ENCODE assay signal across 1 cellular context in the genomic region with DNA sequence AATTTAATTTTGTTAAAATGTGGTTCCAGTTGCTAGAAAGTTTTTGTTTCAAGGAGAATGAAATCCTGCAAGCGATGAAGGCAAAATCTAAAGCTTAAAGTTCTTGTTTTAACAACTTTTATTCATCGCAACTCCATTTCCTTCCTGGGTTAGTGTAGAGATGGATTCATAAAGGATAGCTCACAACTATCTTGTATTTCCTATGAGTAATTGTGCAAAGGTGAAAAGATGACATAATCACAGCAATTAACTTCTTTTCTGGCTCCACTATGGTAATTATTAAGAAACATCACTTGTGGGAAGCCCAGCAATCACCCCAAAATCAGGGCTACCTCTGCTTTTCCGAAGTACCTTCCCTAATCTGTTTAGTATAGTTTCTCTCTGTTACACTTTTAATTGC.
TF ChIP-seq lines count a peak whose summit lies in the region.

No MANE protein-coding gene starts in this region.

TF ChIP-seq in H1, 55 proteins besides CTCF, POLR2A, EP300 and RAD21 (continued from another document):
- TF ChIP-seq, protein P1, sequence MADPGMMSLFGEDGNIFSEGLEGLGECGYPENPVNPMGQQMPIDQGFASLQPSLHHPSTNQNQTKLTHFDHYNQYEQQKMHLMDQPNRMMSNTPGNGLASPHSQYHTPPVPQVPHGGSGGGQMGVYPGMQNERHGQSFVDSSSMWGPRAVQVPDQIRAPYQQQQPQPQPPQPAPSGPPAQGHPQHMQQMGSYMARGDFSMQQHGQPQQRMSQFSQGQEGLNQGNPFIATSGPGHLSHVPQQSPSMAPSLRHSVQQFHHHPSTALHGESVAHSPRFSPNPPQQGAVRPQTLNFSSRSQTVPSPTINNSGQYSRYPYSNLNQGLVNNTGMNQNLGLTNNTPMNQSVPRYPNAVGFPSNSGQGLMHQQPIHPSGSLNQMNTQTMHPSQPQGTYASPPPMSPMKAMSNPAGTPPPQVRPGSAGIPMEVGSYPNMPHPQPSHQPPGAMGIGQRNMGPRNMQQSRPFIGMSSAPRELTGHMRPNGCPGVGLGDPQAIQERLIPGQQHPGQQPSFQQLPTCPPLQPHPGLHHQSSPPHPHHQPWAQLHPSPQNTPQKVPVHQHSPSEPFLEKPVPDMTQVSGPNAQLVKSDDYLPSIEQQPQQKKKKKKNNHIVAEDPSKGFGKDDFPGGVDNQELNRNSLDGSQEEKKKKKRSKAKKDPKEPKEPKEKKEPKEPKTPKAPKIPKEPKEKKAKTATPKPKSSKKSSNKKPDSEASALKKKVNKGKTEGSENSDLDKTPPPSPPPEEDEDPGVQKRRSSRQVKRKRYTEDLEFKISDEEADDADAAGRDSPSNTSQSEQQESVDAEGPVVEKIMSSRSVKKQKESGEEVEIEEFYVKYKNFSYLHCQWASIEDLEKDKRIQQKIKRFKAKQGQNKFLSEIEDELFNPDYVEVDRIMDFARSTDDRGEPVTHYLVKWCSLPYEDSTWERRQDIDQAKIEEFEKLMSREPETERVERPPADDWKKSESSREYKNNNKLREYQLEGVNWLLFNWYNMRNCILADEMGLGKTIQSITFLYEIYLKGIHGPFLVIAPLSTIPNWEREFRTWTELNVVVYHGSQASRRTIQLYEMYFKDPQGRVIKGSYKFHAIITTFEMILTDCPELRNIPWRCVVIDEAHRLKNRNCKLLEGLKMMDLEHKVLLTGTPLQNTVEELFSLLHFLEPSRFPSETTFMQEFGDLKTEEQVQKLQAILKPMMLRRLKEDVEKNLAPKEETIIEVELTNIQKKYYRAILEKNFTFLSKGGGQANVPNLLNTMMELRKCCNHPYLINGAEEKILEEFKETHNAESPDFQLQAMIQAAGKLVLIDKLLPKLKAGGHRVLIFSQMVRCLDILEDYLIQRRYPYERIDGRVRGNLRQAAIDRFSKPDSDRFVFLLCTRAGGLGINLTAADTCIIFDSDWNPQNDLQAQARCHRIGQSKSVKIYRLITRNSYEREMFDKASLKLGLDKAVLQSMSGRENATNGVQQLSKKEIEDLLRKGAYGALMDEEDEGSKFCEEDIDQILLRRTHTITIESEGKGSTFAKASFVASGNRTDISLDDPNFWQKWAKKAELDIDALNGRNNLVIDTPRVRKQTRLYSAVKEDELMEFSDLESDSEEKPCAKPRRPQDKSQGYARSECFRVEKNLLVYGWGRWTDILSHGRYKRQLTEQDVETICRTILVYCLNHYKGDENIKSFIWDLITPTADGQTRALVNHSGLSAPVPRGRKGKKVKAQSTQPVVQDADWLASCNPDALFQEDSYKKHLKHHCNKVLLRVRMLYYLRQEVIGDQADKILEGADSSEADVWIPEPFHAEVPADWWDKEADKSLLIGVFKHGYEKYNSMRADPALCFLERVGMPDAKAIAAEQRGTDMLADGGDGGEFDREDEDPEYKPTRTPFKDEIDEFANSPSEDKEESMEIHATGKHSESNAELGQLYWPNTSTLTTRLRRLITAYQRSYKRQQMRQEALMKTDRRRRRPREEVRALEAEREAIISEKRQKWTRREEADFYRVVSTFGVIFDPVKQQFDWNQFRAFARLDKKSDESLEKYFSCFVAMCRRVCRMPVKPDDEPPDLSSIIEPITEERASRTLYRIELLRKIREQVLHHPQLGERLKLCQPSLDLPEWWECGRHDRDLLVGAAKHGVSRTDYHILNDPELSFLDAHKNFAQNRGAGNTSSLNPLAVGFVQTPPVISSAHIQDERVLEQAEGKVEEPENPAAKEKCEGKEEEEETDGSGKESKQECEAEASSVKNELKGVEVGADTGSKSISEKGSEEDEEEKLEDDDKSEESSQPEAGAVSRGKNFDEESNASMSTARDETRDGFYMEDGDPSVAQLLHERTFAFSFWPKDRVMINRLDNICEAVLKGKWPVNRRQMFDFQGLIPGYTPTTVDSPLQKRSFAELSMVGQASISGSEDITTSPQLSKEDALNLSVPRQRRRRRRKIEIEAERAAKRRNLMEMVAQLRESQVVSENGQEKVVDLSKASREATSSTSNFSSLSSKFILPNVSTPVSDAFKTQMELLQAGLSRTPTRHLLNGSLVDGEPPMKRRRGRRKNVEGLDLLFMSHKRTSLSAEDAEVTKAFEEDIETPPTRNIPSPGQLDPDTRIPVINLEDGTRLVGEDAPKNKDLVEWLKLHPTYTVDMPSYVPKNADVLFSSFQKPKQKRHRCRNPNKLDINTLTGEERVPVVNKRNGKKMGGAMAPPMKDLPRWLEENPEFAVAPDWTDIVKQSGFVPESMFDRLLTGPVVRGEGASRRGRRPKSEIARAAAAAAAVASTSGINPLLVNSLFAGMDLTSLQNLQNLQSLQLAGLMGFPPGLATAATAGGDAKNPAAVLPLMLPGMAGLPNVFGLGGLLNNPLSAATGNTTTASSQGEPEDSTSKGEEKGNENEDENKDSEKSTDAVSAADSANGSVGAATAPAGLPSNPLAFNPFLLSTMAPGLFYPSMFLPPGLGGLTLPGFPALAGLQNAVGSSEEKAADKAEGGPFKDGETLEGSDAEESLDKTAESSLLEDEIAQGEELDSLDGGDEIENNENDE (IDR thresholded peaks at IDR 0.05; ENCODE audit: insufficient replicate concordance, low read length): no peak
- no peak for TF ChIP-seq TCF12 (IDR thresholded peaks at IDR 0.05; ENCODE audit: low read depth, low read length)
- no peak for TF ChIP-seq BRCA1 (IDR thresholded peaks at IDR 0.05; ENCODE audit: low read depth, low read length)
- TF ChIP-seq CHD1 (IDR thresholded peaks at IDR 0.05; ENCODE audit: low read depth, low read length): no peak
- TF ChIP-seq, protein P2, sequence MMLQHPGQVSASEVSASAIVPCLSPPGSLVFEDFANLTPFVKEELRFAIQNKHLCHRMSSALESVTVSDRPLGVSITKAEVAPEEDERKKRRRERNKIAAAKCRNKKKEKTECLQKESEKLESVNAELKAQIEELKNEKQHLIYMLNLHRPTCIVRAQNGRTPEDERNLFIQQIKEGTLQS (IDR thresholded peaks at IDR 0.05; ENCODE audit: insufficient read depth, low read depth, low read length): no peak
- no peak for TF ChIP-seq SAP30 (IDR thresholded peaks at IDR 0.05; ENCODE audit: insufficient read depth, insufficient replicate concordance, low read length)
- no peak for TF ChIP-seq JUND (IDR thresholded peaks at IDR 0.05; ENCODE audit: low read length)
- TF ChIP-seq KDM4A (IDR thresholded peaks at IDR 0.05; ENCODE audit: low read depth, low read length, severe bottlenecking): no peak
- TF ChIP-seq SUZ12 (IDR thresholded peaks at IDR 0.05; ENCODE audit: low read length): no peak
- TF ChIP-seq, protein P3, sequence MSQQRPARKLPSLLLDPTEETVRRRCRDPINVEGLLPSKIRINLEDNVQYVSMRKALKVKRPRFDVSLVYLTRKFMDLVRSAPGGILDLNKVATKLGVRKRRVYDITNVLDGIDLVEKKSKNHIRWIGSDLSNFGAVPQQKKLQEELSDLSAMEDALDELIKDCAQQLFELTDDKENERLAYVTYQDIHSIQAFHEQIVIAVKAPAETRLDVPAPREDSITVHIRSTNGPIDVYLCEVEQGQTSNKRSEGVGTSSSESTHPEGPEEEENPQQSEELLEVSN (IDR thresholded peaks at IDR 0.05): no peak
- TF ChIP-seq TBP (IDR thresholded peaks at IDR 0.05; ENCODE audit: low read depth, low read length): no peak
- TF ChIP-seq YY1 (IDR thresholded peaks at IDR 0.05; ENCODE audit: low read depth, low read length): no peak
- TF ChIP-seq RXRA (IDR thresholded peaks at IDR 0.05; ENCODE audit: insufficient read depth, low read depth, low read length): no peak
